Comparison of ENCODE assay signal across 20 cellular contexts in the genomic region with DNA sequence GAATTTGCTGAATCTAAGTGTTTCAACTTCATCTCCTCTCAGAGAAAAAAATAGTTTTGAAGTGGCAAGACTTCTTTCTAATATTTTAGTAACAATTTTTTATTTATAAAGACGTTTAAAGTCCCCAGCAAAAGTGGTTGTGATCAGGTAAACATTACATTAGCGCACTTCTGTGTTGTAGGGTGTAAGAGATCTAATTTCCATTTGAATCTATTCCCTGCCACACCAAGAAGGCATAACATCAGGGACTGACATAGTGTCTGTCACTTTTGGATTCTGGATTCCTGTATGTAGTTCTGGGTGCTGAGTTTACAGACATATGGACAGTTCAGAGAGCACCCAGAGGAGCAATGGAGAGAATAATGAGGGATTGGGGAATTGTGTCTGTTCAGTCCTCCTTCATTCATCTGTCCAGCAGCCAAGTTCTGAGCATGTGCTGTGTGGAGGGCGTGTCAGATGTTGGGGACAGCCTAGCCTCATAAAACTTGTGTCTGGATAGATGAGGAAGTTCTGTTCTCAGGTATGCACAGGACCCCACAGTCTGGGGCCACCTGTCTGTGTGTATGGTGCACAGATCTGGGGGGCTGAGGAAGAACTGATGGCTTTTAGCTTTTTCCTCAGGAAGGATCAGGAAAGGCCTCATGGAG.
A peak's percentile ranks its signal among the peaks of the same experiment; 100 is the strongest.
DNase-seq lines count a peak whose midpoint lies in the region; ATAC-seq and TF ChIP-seq lines count a peak whose summit lies in the region.
"Had no signal": no experiment of that assay in that cellular context is flagged by ENCODE, and none has a peak within 500 bp of the region (broad histone marks: within the 10 kb centered on the region; RNA-seq: fewer than 3 reads in every experiment).

No MANE protein-coding gene starts in this region.

- TF ChIP-seq CTCF in endodermal cell (conservative IDR thresholded peaks at IDR 0.05) (no peak), neural progenitor cell (IDR thresholded peaks at IDR 0.05) (no peak), gastrocnemius medialis (IDR thresholded peaks at IDR 0.05 in 4 of 5, conservative IDR thresholded peaks at IDR 0.05 in 1 of 5) (no peak)

- peak overlapping the region; percentile 32 for H3K4me2 ChIP-seq in neural progenitor cell

- H3F3A ChIP-seq in neural progenitor cell (ENCODE audit: low read depth): no peaks in the 10 kb centered on the region

- H3K9me3 Mint-ChIP-seq in endodermal cell (no peaks in the 10 kb centered on the region), neural progenitor cell (no peaks in the 10 kb centered on the region)
- H3K9me3 Mint-ChIP-seq: CD4-positive, CD25-positive, alpha-beta regulatory T cell; CD8-positive, alpha-beta memory T cell had no signal

- WGBS in endodermal cell (ENCODE audit: insufficient coverage in 1 of 2, insufficient read length in 1 of 2), 2 experiments: 98% methylated on average over 2 of the region's 3 CpGs; no CpG with 5 or more reads in 1 of the 2 experiments

- ATAC-seq in left colon (peak; percentile 94), gastrocnemius medialis (no peak), sciatic nerve (no peak)

- H3K4me3 ChIP-seq in endodermal cell (ENCODE audit: low read length) (no peak overlapping the region), neural progenitor cell (no peak overlapping the region), gastrocnemius medialis (no peak overlapping the region)
- H3K4me3 ChIP-seq: GM23248, HAP-1 had no signal

- H3K4me3 Mint-ChIP-seq in endodermal cell (no peak overlapping the region), neural progenitor cell (no peak overlapping the region)
- H3K4me3 Mint-ChIP-seq: CD4-positive, CD25-positive, alpha-beta regulatory T cell; CD8-positive, alpha-beta memory T cell had no signal

- peaks cover 4% of the 10 kb centered on the region for H3K27me3 Mint-ChIP-seq in endodermal cell (ENCODE audit: insufficient read depth)
- no peaks in the 10 kb centered on the region for H3K27me3 Mint-ChIP-seq in neural progenitor cell (ENCODE audit: insufficient read depth, low read depth)
- H3K27me3 Mint-ChIP-seq: CD4-positive, CD25-positive, alpha-beta regulatory T cell; CD8-positive, alpha-beta memory T cell had no signal

- H3K27ac ChIP-seq in endodermal cell (ENCODE audit: low read depth, low read length) (peak overlapping the region; percentile 72), neural progenitor cell (no peak overlapping the region), gastrocnemius medialis (no peak overlapping the region)
- H3K27ac ChIP-seq: GM23248, HL-60 had no signal

- no peaks in the 10 kb centered on the region for H3K9me3 ChIP-seq in endodermal cell (ENCODE audit: control insufficient read depth, low read length)
- H3K9me3 ChIP-seq in neural progenitor cell (ENCODE audit: low read depth): no peaks in the 10 kb centered on the region
- H3K9me3 ChIP-seq in gastrocnemius medialis: no peaks in the 10 kb centered on the region
- H3K9me3 ChIP-seq: BE2C, HAP-1 had no signal

- no peak overlapping the region for H2AFZ ChIP-seq in neural progenitor cell (replicated peaks)
- H2AFZ ChIP-seq: GM23248 had no signal

- H3K4me1 ChIP-seq in endodermal cell (ENCODE audit: control insufficient read depth, insufficient read depth, low read length) (no peaks in the 10 kb centered on the region), neural progenitor cell (peaks cover 12% of the 10 kb centered on the region), gastrocnemius medialis (no peaks in the 10 kb centered on the region)
- H3K4me1 ChIP-seq: BE2C had no signal

- in situ Hi-C loops in gastrocnemius medialis (cut with MboI; ENCODE audit: low sequenced_read_pairs in 4 of 4): no loop called here

- no peaks in the 10 kb centered on the region for H4K20me1 ChIP-seq in neural progenitor cell (ENCODE audit: low read depth)

- DNase-seq in endodermal cell (no peak), left colon (peak; percentile 54 to 75), neural progenitor cell (ENCODE audit: low spot score) (no peak), GM19240 (ENCODE audit: insufficient read length, low spot score) (no peak), NOMO-1 treated with DMSO at 0.1 percent for 48 hours (lab: John Stamatoyannopoulos, UW; ENCODE audit: unreplicated experiment) (no peak), gastrocnemius medialis (no peak), sciatic nerve (ENCODE audit: low spot score) (no peak)
- DNase-seq: ACHN; BE2C; C1 segment of cervical spinal cord; CD4-positive, CD25-positive, alpha-beta regulatory T cell; CD8-positive, alpha-beta memory T cell; COR-L47; DMS 273 treated with DMSO at 0.1 percent for 48 hours; DMS53; DND-41; EL; GM23248 had no signal

- H3K36me3 Mint-ChIP-seq in endodermal cell (ENCODE audit: low read depth) (no peaks in the 10 kb centered on the region), neural progenitor cell (no peaks in the 10 kb centered on the region)

- H3K9ac ChIP-seq in endodermal cell (ENCODE audit: extremely low read depth, low read length, poor library complexity, severe bottlenecking) (no peak overlapping the region), neural progenitor cell (no peak overlapping the region)
- H3K9ac ChIP-seq: GM23248 had no signal

- no peak for TF ChIP-seq POLR2A in gastrocnemius medialis (IDR thresholded peaks at IDR 0.05)

- no peaks in the 10 kb centered on the region for H3K36me3 ChIP-seq in endodermal cell (ENCODE audit: control insufficient read depth, insufficient read depth, low read length)
- H3K36me3 ChIP-seq in neural progenitor cell: no peaks in the 10 kb centered on the region
- H3K36me3 ChIP-seq in gastrocnemius medialis: no peaks in the 10 kb centered on the region
- H3K36me3 ChIP-seq: HAP-1 had no signal

- H3K4me1 Mint-ChIP-seq in endodermal cell (peaks cover 2% of the 10 kb centered on the region), neural progenitor cell (peaks cover 6% of the 10 kb centered on the region)
- H3K4me1 Mint-ChIP-seq: CD8-positive, alpha-beta memory T cell had no signal

- H3K27ac Mint-ChIP-seq in endodermal cell (no peak overlapping the region), neural progenitor cell (peak overlapping the region; percentile 23)
- H3K27ac Mint-ChIP-seq: CD8-positive, alpha-beta memory T cell had no signal

- intact Hi-C loops in left colon (cut with DNase I, micrococcal nuclease): no loop called here
- intact Hi-C loops in gastrocnemius medialis (cut with DNase I; ENCODE audit: low total_unique reads): no loop called here
- intact Hi-C loops in sciatic nerve (cut with DNase I): no loop called here

- H3K27me3 ChIP-seq in endodermal cell (ENCODE audit: control insufficient read depth, insufficient read depth, low read length, poor library complexity, severe bottlenecking) (peaks cover 8% of the 10 kb centered on the region), neural progenitor cell (no peaks in the 10 kb centered on the region), gastrocnemius medialis (no peaks in the 10 kb centered on the region)
- H3K27me3 ChIP-seq: BE2C had no signal

- H3K79me2 ChIP-seq in neural progenitor cell (ENCODE audit: low read depth): no peaks in the 10 kb centered on the region

Comparison
In these comparisons a context has a peak if more than half of its experiments do, and no peak if none do; other contexts are left out.
1. DNase-seq: peak in left colon (2 of 2); none in endodermal cell (single experiment), neural progenitor cell (single experiment), GM19240 (single experiment), NOMO-1 treated with DMSO at 0.1 percent for 48 hours (single experiment), gastrocnemius medialis (0 of 2) and sciatic nerve (single experiment).